ENCODE assay signal across 8 cellular contexts in genomic region chr22:19431641-19432091, GRCh38. TPM values are rescaled to one million over a fixed set of nuclear protein-coding genes. Genes with fewer than 3 reads are reported as not detected.
DNase-seq lines count a peak whose midpoint lies in the region; ATAC-seq, FAIRE-seq and TF ChIP-seq lines count a peak whose summit lies in the region.

HIRA (minus strand) TSS chr22:19431733; CDS start chr22:19431476, 257 bp downstream.

- H3K9me3 ChIP-seq in HUES6 (ENCODE audit: control insufficient read depth, insufficient read depth, low read depth, low read length), result no peaks in the 10 kb centered on the region
- H3K9me3 ChIP-seq in stomach, result no peaks in the 10 kb centered on the region

- peak within 1 kb of the TSS; percentile 86 for H3K27ac Mint-ChIP-seq in activated T-helper 17 cell treated with anti-CD3 and anti-CD28 coated beads, Interleukin-2, amount 50 U/mL, for 72 hours
- peak within 1 kb of the TSS; percentile 98 for H3K27ac Mint-ChIP-seq in nephron progenitor cell

- intact Hi-C loops in stomach (cut with DNase I; ENCODE audit: low total_unique reads), result loop anchor here (5.0 kb wide), 1 partner anchor 46 kb away; the partner anchor contains the start of genes CDC45 and UFD1

- no peaks in the 10 kb centered on the region for H3K9me3 Mint-ChIP-seq in activated T-helper 17 cell treated with anti-CD3 and anti-CD28 coated beads, Interleukin-2, amount 50 U/mL, for 72 hours
- H3K9me3 Mint-ChIP-seq in nephron progenitor cell, result no peaks in the 10 kb centered on the region

- no peak for TF ChIP-seq EP300 in stomach (IDR thresholded peaks at IDR 0.05)

- H3K4me1 Mint-ChIP-seq in activated T-helper 17 cell treated with anti-CD3 and anti-CD28 coated beads, Interleukin-2, amount 50 U/mL, for 72 hours, result peaks cover 26% of the 10 kb centered on the region
- H3K4me1 Mint-ChIP-seq in nephron progenitor cell, result peaks cover 41% of the 10 kb centered on the region

- H3K4me3 ChIP-seq in HUES6 (ENCODE audit: low read depth, low read length) (peak within 1 kb of the TSS; percentile 99), fibroblast of the aortic adventitia (ENCODE audit: low read depth, low read length) (peak within 1 kb of the TSS; percentile 89), stomach (peak within 1 kb of the TSS; percentile 86 to 98 (median 94))

- H3K27me3 Mint-ChIP-seq in activated T-helper 17 cell treated with anti-CD3 and anti-CD28 coated beads, Interleukin-2, amount 50 U/mL, for 72 hours, result no peaks in the 10 kb centered on the region
- no peaks in the 10 kb centered on the region for H3K27me3 Mint-ChIP-seq in nephron progenitor cell (ENCODE audit: low read depth, poor library complexity)

- H3K36me3 Mint-ChIP-seq in activated T-helper 17 cell treated with anti-CD3 and anti-CD28 coated beads, Interleukin-2, amount 50 U/mL, for 72 hours (ENCODE audit: low read depth), result peaks cover 49% of the 10 kb centered on the region
- H3K36me3 Mint-ChIP-seq in nephron progenitor cell (ENCODE audit: low read depth), result peaks cover 30% of the 10 kb centered on the region

- H3K4me3 Mint-ChIP-seq in activated T-helper 17 cell treated with anti-CD3 and anti-CD28 coated beads, Interleukin-2, amount 50 U/mL, for 72 hours, result peak within 1 kb of the TSS; percentile 89
- H3K4me3 Mint-ChIP-seq in nephron progenitor cell, result peak within 1 kb of the TSS; percentile 93

- 0 to 1% (median 0%) methylated on average over 2 to 64 of the region's 64 CpGs for WGBS in stomach, 5 donors

- no peak for TF ChIP-seq POLR2A in stomach (IDR thresholded peaks at IDR 0.05)

- H3K27ac ChIP-seq in HUES6 (ENCODE audit: low read depth, low read length) (peak within 1 kb of the TSS; percentile 90), stomach (peak within 1 kb of the TSS; percentile 93 to 99 (median 96))

- H3K4me1 ChIP-seq in HUES6 (ENCODE audit: control insufficient read depth, insufficient read depth, low read length), result peaks cover 9% of the 10 kb centered on the region; the same call in 1 of the 2 replicates
- H3K4me1 ChIP-seq in stomach, result peaks cover 23 to 58% (median 38%) of the 10 kb centered on the region in 4 donors

- FAIRE-seq in D721Med (lab: Jason Lieb, UNC), result no peak

- DNase-seq in D721Med (ENCODE audit: insufficient read length, low spot score) (peak; percentile 57), RPMI7951 (ENCODE audit: low read depth) (peak; percentile 71), fibroblast of the aortic adventitia (ENCODE audit: low read depth) (peak; percentile 72), nephron progenitor cell (peak; percentile 90), stomach (peak; percentile 84)

- H3K36me3 ChIP-seq in HUES6 (ENCODE audit: control insufficient read depth, insufficient read depth, low read length) (peaks cover 15% of the 10 kb centered on the region), stomach (peaks cover 17 to 26% (median 25%) of the 10 kb centered on the region in 4 donors)

- ATAC-seq in GM21423 (IDR thresholded peaks at IDR 0.05; ENCODE audit: unreplicated experiment), result peak; percentile 46
- peak; percentile 69 for ATAC-seq in activated T-helper 17 cell treated with anti-CD3 and anti-CD28 coated beads, Interleukin-2, amount 50 U/mL, for 72 hours (replicated peaks)

- no peak for TF ChIP-seq CTCF in D721Med (IDR thresholded peaks at IDR 0.05; ENCODE audit: insufficient read depth, missing control alignments)
- TF ChIP-seq CTCF in fibroblast of the aortic adventitia (IDR thresholded peaks at IDR 0.05; ENCODE audit: insufficient read depth, low read length), result no peak
- TF ChIP-seq CTCF in nephron progenitor cell (IDR thresholded peaks at IDR 0.05), result no peak
- TF ChIP-seq CTCF in stomach (IDR thresholded peaks at IDR 0.05), result no peak

- H3K27me3 ChIP-seq in HUES6 (ENCODE audit: control insufficient read depth, insufficient read depth, low read length), result no peaks in the 10 kb centered on the region
- H3K27me3 ChIP-seq in stomach, result no peaks in the 10 kb centered on the region

- peak within 1 kb of the TSS; percentile 99 for H3K9ac ChIP-seq in HUES6 (ENCODE audit: low read length)

RNA-seq across cellular contexts. Expression of gene HIRA, which starts in this region (rescaled TPM):
- 8.8 and 11.1 TPM in 2 replicates for total RNA-seq in RPMI7951 (2014; rRNA removed; shearing (Covaris generic))
- 10 to 100 TPM; 21.4 to 45.6 TPM for total RNA-seq in activated T-helper 17 cell treated with anti-CD3 and anti-CD28 coated beads, Interleukin-2, amount 50 U/mL, for 72 hours
- 13.5 and 17.7 TPM in 2 replicates for total RNA-seq in fibroblast of the aortic adventitia (ENCODE audit: low replicate concordance)
- 10 to 100 TPM in 4 of 5 donors, 1 to 10 TPM in 1; 6.4 to 47.2 (median 13.4) TPM for total RNA-seq in stomach
- polyA plus RNA-seq in stomach, result 10 to 100 TPM in 2 of 3 donors, 1 to 10 TPM in 1; 9.2 to 14.8 (median 10.8) TPM

Comparison
In these comparisons a context has a peak if more than half of its experiments do, and no peak if none do; other contexts are left out.
1. Peak in every context shown above with its lines: DNase-seq, ATAC-seq, H3K4me3 ChIP-seq and H3K27ac ChIP-seq.